Comparison of ENCODE assay signal across 2 cellular contexts in the genomic region with DNA sequence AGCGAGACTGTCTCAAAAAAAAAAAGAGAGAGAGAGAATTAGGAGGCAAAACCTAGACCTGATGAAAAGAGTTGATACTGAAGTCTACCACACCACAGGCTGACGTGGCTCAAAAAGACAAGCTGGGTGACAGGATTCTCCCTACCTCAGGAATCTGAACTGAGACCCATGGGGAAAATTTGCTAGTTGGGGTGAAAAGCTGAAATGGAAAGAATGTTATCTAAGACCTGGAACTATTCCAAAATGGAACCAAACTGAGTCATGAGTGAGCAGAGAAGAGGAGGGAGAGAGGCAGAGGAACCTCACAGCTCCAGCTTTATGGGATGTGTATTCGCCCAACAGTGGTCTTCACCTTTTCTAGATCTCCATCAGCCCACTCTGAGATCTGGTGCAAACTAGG.
TF ChIP-seq lines count a peak whose summit lies in the region.

No MANE protein-coding gene starts in this region.

TF ChIP-seq in HCT116, 20 proteins besides CTCF, POLR2A, EP300 and RAD21:
- TF ChIP-seq POLR2AphosphoS5 (IDR thresholded peaks at IDR 0.05; ENCODE audit: low read depth, low read length) = no peak
- no peak for TF ChIP-seq EZH2phosphoT487 (IDR thresholded peaks at IDR 0.05; ENCODE audit: borderline replicate concordance)
- no peak for TF ChIP-seq FOSL1 (IDR thresholded peaks at IDR 0.05; ENCODE audit: low read depth)
- TF ChIP-seq CBX3 (IDR thresholded peaks at IDR 0.05; ENCODE audit: low read depth) = no peak
- TF ChIP-seq, protein P1, sequence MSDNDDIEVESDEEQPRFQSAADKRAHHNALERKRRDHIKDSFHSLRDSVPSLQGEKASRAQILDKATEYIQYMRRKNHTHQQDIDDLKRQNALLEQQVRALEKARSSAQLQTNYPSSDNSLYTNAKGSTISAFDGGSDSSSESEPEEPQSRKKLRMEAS (IDR thresholded peaks at IDR 0.05) = no peak
- no peak for TF ChIP-seq EGR1 (IDR thresholded peaks at IDR 0.05; ENCODE audit: low read depth)
- TF ChIP-seq JUND (IDR thresholded peaks at IDR 0.05) = no peak
- no peak for TF ChIP-seq TCF7L2 (IDR thresholded peaks at IDR 0.05; ENCODE audit: borderline replicate concordance, extremely low read depth, insufficient read depth, insufficient read length)
- no peak for TF ChIP-seq SRF (IDR thresholded peaks at IDR 0.05; ENCODE audit: low read depth)
- TF ChIP-seq, protein P2, sequence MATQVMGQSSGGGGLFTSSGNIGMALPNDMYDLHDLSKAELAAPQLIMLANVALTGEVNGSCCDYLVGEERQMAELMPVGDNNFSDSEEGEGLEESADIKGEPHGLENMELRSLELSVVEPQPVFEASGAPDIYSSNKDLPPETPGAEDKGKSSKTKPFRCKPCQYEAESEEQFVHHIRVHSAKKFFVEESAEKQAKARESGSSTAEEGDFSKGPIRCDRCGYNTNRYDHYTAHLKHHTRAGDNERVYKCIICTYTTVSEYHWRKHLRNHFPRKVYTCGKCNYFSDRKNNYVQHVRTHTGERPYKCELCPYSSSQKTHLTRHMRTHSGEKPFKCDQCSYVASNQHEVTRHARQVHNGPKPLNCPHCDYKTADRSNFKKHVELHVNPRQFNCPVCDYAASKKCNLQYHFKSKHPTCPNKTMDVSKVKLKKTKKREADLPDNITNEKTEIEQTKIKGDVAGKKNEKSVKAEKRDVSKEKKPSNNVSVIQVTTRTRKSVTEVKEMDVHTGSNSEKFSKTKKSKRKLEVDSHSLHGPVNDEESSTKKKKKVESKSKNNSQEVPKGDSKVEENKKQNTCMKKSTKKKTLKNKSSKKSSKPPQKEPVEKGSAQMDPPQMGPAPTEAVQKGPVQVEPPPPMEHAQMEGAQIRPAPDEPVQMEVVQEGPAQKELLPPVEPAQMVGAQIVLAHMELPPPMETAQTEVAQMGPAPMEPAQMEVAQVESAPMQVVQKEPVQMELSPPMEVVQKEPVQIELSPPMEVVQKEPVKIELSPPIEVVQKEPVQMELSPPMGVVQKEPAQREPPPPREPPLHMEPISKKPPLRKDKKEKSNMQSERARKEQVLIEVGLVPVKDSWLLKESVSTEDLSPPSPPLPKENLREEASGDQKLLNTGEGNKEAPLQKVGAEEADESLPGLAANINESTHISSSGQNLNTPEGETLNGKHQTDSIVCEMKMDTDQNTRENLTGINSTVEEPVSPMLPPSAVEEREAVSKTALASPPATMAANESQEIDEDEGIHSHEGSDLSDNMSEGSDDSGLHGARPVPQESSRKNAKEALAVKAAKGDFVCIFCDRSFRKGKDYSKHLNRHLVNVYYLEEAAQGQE (IDR thresholded peaks at IDR 0.05; ENCODE audit: low read depth) = no peak
- TF ChIP-seq ZFX (IDR thresholded peaks at IDR 0.05) = no peak

TF ChIP-seq in HepG2, 621 proteins besides CTCF, POLR2A, EP300 and RAD21:
- TF ChIP-seq, protein P3, sequence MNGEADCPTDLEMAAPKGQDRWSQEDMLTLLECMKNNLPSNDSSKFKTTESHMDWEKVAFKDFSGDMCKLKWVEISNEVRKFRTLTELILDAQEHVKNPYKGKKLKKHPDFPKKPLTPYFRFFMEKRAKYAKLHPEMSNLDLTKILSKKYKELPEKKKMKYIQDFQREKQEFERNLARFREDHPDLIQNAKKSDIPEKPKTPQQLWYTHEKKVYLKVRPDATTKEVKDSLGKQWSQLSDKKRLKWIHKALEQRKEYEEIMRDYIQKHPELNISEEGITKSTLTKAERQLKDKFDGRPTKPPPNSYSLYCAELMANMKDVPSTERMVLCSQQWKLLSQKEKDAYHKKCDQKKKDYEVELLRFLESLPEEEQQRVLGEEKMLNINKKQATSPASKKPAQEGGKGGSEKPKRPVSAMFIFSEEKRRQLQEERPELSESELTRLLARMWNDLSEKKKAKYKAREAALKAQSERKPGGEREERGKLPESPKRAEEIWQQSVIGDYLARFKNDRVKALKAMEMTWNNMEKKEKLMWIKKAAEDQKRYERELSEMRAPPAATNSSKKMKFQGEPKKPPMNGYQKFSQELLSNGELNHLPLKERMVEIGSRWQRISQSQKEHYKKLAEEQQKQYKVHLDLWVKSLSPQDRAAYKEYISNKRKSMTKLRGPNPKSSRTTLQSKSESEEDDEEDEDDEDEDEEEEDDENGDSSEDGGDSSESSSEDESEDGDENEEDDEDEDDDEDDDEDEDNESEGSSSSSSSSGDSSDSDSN (CRISPR knock-in tag; IDR thresholded peaks at IDR 0.05) = no peak
- TF ChIP-seq ZNF703 (CRISPR knock-in tag; IDR thresholded peaks at IDR 0.05; ENCODE audit: borderline replicate concordance) (no peak), LCORL (IDR thresholded peaks at IDR 0.05) (no peak), LCORL (CRISPR knock-in tag; IDR thresholded peaks at IDR 0.05) (no peak), HNRNPLL (IDR thresholded peaks at IDR 0.05; ENCODE audit: low read depth, low read length, poor library complexity, severe bottlenecking) (no peak), NCOA5 (CRISPR knock-in tag; IDR thresholded peaks at IDR 0.05) (no peak)
- TF ChIP-seq, protein P4, sequence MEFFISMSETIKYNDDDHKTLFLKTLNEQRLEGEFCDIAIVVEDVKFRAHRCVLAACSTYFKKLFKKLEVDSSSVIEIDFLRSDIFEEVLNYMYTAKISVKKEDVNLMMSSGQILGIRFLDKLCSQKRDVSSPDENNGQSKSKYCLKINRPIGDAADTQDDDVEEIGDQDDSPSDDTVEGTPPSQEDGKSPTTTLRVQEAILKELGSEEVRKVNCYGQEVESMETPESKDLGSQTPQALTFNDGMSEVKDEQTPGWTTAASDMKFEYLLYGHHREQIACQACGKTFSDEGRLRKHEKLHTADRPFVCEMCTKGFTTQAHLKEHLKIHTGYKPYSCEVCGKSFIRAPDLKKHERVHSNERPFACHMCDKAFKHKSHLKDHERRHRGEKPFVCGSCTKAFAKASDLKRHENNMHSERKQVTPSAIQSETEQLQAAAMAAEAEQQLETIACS (CRISPR knock-in tag; IDR thresholded peaks at IDR 0.05) = no peak
